ENCODE assay signal across 18 cellular contexts in genomic region chr3:79161941-79162340, GRCh38.
"Had no signal": no experiment of that assay in that cellular context is flagged by ENCODE, and none has a peak within 500 bp of the region (broad histone marks: within the 10 kb centered on the region; RNA-seq: fewer than 3 reads in every experiment).

No MANE protein-coding gene starts in this region.

- DNase-seq: activated B cell treated with CpG ODN at 0.5 μM for 24 hours; activated CD4-positive, alpha-beta T cell treated with anti-CD3 and anti-CD28 coated beads, Interleukin-2, amount 10 ng/mL, durations not matched to agents 24 days and 14 days; activated CD8-positive, alpha-beta memory T cell treated with anti-CD3 and anti-CD28 coated beads, Interleukin-2, amount 50 U/mL, for 48 hours; activated naive CD4-positive, alpha-beta T cell; activated naive CD8-positive, alpha-beta T cell treated with anti-CD3 and anti-CD28 coated beads, Interleukin-2, amount 10 ng/mL, durations not matched to agents 7 days and 5 days; effector memory CD4-positive, alpha-beta T cell; mesendoderm; stimulated activated CD4-positive, alpha-beta T cell treated with anti-CD3 and anti-CD28 coated beads, Interleukin-15, amount 100 ng/mL, for 24 hours; stimulated activated CD4-positive, alpha-beta T cell treated with anti-CD3 and anti-CD28 coated beads, Interleukin-4, amount 100 ng/mL, for 1 hour; stimulated activated naive CD4-positive, alpha-beta T cell; substantia nigra; T-helper 2 cell; uterus had no signal

- H3K79me2 ChIP-seq: hepatocyte had no signal

- H2AFZ ChIP-seq: hepatocyte had no signal

- H3K27me3 ChIP-seq: hepatocyte, right atrium auricular region, tibial nerve, uterus had no signal

- ATAC-seq: natural killer cell treated with Interleukin-12 subunit alpha and Interleukin-12 subunit beta and Interleukin-15 and Interleukin-18, amount 100 ng/mL, for 72 hours had no signal

- H3K4me2 ChIP-seq: hepatocyte had no signal

- H3K4me3 ChIP-seq: hepatocyte, right atrium auricular region, skin epidermis, tibial nerve, uterus had no signal

- H3K9me3 ChIP-seq: right atrium auricular region, tibial nerve, uterus had no signal

- H3K27ac ChIP-seq: hepatocyte, right atrium auricular region, skin epidermis, tibial nerve, uterus had no signal

- H3K4me1 ChIP-seq: right atrium auricular region, tibial nerve, uterus had no signal

- H3K36me3 ChIP-seq: right atrium auricular region, tibial nerve, uterus had no signal
